ENCODE assay signal across 27 cellular contexts in the genomic region with DNA sequence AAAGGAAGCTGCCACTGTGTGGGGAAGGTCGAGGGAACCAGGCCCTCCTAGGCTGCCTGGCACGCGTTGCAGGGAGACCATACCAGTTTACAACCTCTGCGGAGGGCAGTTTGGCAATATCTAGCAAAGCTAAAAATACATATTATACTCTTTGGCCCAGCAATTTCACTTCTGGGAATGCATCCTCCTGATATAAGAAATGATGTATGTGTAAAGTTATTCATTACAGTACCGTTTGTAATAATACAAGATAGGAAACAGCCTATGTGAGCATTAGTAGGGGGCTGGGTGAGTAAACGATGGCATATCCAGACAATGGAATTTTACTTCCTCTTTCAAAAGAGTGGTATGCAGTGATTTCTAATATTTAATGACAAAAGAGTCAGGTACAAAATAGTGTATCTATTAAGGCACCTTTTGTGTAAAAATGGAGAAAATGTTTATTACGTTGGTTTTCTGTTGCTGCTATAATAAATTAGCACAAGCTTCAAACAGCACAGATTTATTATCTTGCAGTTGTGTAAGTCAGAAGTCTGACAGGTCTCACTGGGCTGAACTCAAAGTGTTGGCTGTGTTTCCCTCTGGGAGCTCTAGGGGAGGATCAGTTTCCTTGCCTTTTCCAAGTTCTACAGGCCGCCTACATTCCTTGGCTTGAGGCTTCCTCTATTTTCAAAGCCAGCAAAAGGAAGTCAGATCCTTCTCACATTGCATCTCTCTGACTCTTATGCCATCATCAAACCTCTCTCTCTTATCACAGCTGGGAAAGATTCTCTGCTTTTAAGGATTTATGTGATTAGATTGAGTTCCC. TPM values are rescaled to one million over a fixed set of nuclear protein-coding genes. Genes with fewer than 3 reads are reported as not detected.
"Had no signal": no experiment of that assay in that cellular context is flagged by ENCODE, and none has a peak within 500 bp of the region (broad histone marks: within the 10 kb centered on the region; RNA-seq: fewer than 3 reads in every experiment).

No MANE protein-coding gene starts in this region.

- H3K4me3 ChIP-seq: ovary, spleen, thoracic aorta had no signal

- H3K9me3 ChIP-seq: ovary, spleen, thoracic aorta had no signal

- H3K4me1 ChIP-seq: spleen had no signal

- H3K27me3 ChIP-seq: brain microvascular endothelial cell, ovary, spleen had no signal

- H3K36me3 ChIP-seq: brain microvascular endothelial cell, ovary, spleen, thoracic aorta, WERI-Rb-1 had no signal

- H3K27ac ChIP-seq: brain microvascular endothelial cell, ovary, spleen, thoracic aorta, WERI-Rb-1 had no signal

- DNase-seq: activated CD4-positive, alpha-beta memory T cell treated with anti-CD3 and anti-CD28 coated beads for 36 hours; activated CD4-positive, alpha-beta T cell treated with anti-CD3 and anti-CD28 coated beads, Interleukin-2, amount 10 ng/mL, durations not matched to agents 24 days and 14 days; activated CD8-positive, alpha-beta memory T cell treated with anti-CD3 and anti-CD28 coated beads, Interleukin-2, amount 50 U/mL, for 48 hours; activated gamma-delta T cell treated with Interleukin-2 at 50 U/mL for 16 hours; activated naive CD4-positive, alpha-beta T cell treated with anti-CD3 and anti-CD28 coated beads, Interleukin-2, amount 50 U/mL, for 16 hours; activated T-cell treated with anti-CD3 and anti-CD28 coated beads, Interleukin-2, amount 50 U/mL, for 24 hours; amniotic stem cell; brain microvascular endothelial cell; endodermal cell; foreskin fibroblast; left colon; naive B cell; nephron progenitor cell; ovary; retina; spleen; stimulated activated naive CD4-positive, alpha-beta T cell treated with Interleukin-2 at 50 U/mL for 16 hours; T-helper 17 cell; T1000; trophoblast cell had no signal

- ATAC-seq: activated CD4-positive, CD25-positive, alpha-beta regulatory T cell treated with anti-CD3 and anti-CD28 coated beads, Interleukin-2, amount 50 U/mL, for 24 hours; esophagus mucosa; left colon; T-helper 17 cell had no signal

RNA-seq across cellular contexts. Expression of gene APOD, which starts 9.0 kb away (rescaled TPM):
- total RNA-seq: astrocyte, endodermal cell, progenitor cell of endocrine pancreas, T-helper 17 cell had no signal
- polyA plus RNA-seq: keratinocyte had no signal
